ENCODE assay signal across 25 cellular contexts in genomic region chr12:112007945-112008344, GRCh38.
DNase-seq lines count a peak whose midpoint lies in the region; ATAC-seq lines count a peak whose summit lies in the region.
"Had no signal": no experiment of that assay in that cellular context is flagged by ENCODE, and none has a peak within 500 bp of the region (broad histone marks: within the 10 kb centered on the region; RNA-seq: fewer than 3 reads in every experiment).

No MANE protein-coding gene starts in this region.

- peak overlapping the region; percentile 78 for H3K27ac Mint-ChIP-seq in activated naive CD4-positive, alpha-beta T cell treated with anti-CD3 and anti-CD28 coated beads, Interleukin-2, amount 50 U/mL, for 24 hours
- H3K27ac Mint-ChIP-seq: activated T-helper 1 cell treated with anti-CD3 and anti-CD28 coated beads, Interleukin-12 subunit alpha, Interleukin-12 subunit beta, Interleukin-2, Interleukin-4 antibody, amounts not matched to agents 30 ng/mL and 10 ng/mL and 1 ng/mL, durations not matched to agents 14 hours and 24 hours and 36 hours; endodermal cell had no signal

- H3K4me1 Mint-ChIP-seq in activated naive CD4-positive, alpha-beta T cell treated with anti-CD3 and anti-CD28 coated beads, Interleukin-2, amount 50 U/mL, for 24 hours: peaks cover 51% of the 10 kb centered on the region

- H3K4me3 Mint-ChIP-seq in activated naive CD4-positive, alpha-beta T cell treated with anti-CD3 and anti-CD28 coated beads, Interleukin-2, amount 50 U/mL, for 24 hours: no peak overlapping the region
- H3K4me3 Mint-ChIP-seq: activated T-helper 1 cell treated with anti-CD3 and anti-CD28 coated beads, Interleukin-12 subunit alpha, Interleukin-12 subunit beta, Interleukin-2, Interleukin-4 antibody, amounts not matched to agents 30 ng/mL and 10 ng/mL and 1 ng/mL, durations not matched to agents 14 hours and 24 hours and 36 hours; endodermal cell; naive B cell had no signal

- H3K27me3 Mint-ChIP-seq in activated naive CD4-positive, alpha-beta T cell treated with anti-CD3 and anti-CD28 coated beads, Interleukin-2, amount 50 U/mL, for 24 hours: no peaks in the 10 kb centered on the region
- H3K27me3 Mint-ChIP-seq: naive B cell had no signal

- no peak for ATAC-seq in GM18517 (IDR thresholded peaks at IDR 0.05; ENCODE audit: unreplicated experiment)
- ATAC-seq: HCT116, right lobe of liver, upper lobe of right lung had no signal

- H3K36me3 Mint-ChIP-seq in activated naive CD4-positive, alpha-beta T cell treated with anti-CD3 and anti-CD28 coated beads, Interleukin-2, amount 50 U/mL, for 24 hours: peaks cover 8% of the 10 kb centered on the region
- H3K36me3 Mint-ChIP-seq: naive B cell had no signal

- DNase-seq in activated naive CD4-positive, alpha-beta T cell (lab: John Stamatoyannopoulos, UW): no peak
- DNase-seq in RPMI8226 (peak; percentile 61), glomerular visceral epithelial cell (ENCODE audit: extremely low spot score) (peak; percentile 38), retina (peak; percentile 7), D341Med (ENCODE audit: low spot score) (no peak)
- DNase-seq in stimulated activated CD4-positive, alpha-beta T cell treated with anti-CD3 and anti-CD28 coated beads, Interleukin-4, amount 100 ng/mL, for 1 hour: no peak
- DNase-seq: activated CD4-positive, alpha-beta T cell treated with anti-CD3 and anti-CD28 coated beads for 1 hour; BE2C; cortex of kidney; endodermal cell; kidney glomerular epithelial cell; mesenchymal stem cell; naive B cell; NCI-H1048; NCI-H1930; NCI-H2227 treated with DMSO at 0.1 percent for 48 hours; NCI-H774; ovary; right lobe of liver; Right ventricle myocardium superior; upper lobe of right lung had no signal

- no peaks in the 10 kb centered on the region for H3K9me3 Mint-ChIP-seq in activated naive CD4-positive, alpha-beta T cell treated with anti-CD3 and anti-CD28 coated beads, Interleukin-2, amount 50 U/mL, for 24 hours
- H3K9me3 Mint-ChIP-seq: activated T-helper 1 cell treated with anti-CD3 and anti-CD28 coated beads, Interleukin-12 subunit alpha, Interleukin-12 subunit beta, Interleukin-2, Interleukin-4 antibody, amounts not matched to agents 30 ng/mL and 10 ng/mL and 1 ng/mL, durations not matched to agents 14 hours and 24 hours and 36 hours; naive B cell had no signal

Comparison
In these comparisons a context has a peak if more than half of its experiments do, and no peak if none do; other contexts are left out.
1. DNase-seq: peak in RPMI8226 (single experiment), glomerular visceral epithelial cell (single experiment) and retina (single experiment); none in activated naive CD4-positive, alpha-beta T cell (0 of 4), stimulated activated CD4-positive, alpha-beta T cell treated with anti-CD3 and anti-CD28 coated beads, Interleukin-4, amount 100 ng/mL, for 1 hour (single experiment) and D341Med (single experiment).